ENCODE assay signal across 12 cellular contexts in the genomic region with DNA sequence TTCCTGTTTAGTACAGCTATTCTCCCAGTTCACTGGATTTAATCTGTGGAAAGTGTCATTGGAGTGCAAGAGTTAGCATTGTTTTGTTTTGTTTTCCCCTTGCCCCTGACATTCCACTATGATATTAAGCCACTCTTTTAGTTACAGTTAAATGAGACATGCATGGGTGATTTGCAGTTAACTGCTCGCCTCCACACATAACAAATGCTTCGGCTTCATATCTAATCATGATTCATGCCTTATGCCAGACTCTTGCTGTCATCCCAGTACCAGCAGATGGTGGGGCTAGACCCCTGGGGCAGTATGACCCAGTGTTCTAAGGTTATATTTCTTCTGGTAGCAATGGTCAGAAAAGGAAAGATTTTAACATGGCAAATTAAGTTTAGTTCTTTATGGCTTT.
DNase-seq lines count a peak whose midpoint lies in the region; ATAC-seq and TF ChIP-seq lines count a peak whose summit lies in the region.
"Had no signal": no experiment of that assay in that cellular context is flagged by ENCODE, and none has a peak within 500 bp of the region (broad histone marks: within the 10 kb centered on the region; RNA-seq: fewer than 3 reads in every experiment).

No MANE protein-coding gene starts in this region.

- peaks cover 0 to 3% (median 0%) of the 10 kb centered on the region in 7 donors for H3K9me3 Mint-ChIP-seq in naive B cell
- peaks cover 17 to 18% of the 10 kb centered on the region in 2 donors for H3K9me3 Mint-ChIP-seq in stimulated activated naive CD8-positive, alpha-beta T cell treated with anti-CD3 and anti-CD28 coated beads, Interleukin-15, amount 100 ng/mL, for 72 hours

- no peak overlapping the region for H3K4me3 ChIP-seq in BLaER1
- no peak overlapping the region for H3K4me3 ChIP-seq in coronary artery
- H3K4me3 ChIP-seq: dorsolateral prefrontal cortex had no signal

- peak; percentile 28 to 33 for ATAC-seq in naive B cell (ENCODE audit: low read depth in 2 of 2)
- ATAC-seq in stimulated activated naive CD8-positive, alpha-beta T cell treated with anti-CD3 and anti-CD28 coated beads, Interleukin-15, amount 100 ng/mL, for 72 hours, result no peak
- no peak for ATAC-seq in GM21381 (IDR thresholded peaks at IDR 0.05; ENCODE audit: unreplicated experiment)
- ATAC-seq: T-cell had no signal

- peak; percentile 68 for DNase-seq in NCI-H2171 treated with DMSO at 0.1 percent for 48 hours (lab: John Stamatoyannopoulos, UW)
- DNase-seq in cerebellar nuclear complex (lab: John Stamatoyannopoulos, UW), result peak; percentile 57 to 86
- DNase-seq in naive B cell, result no peak
- no peak for DNase-seq in stimulated activated naive CD8-positive, alpha-beta T cell treated with anti-CD3 and anti-CD28 coated beads, Interleukin-15, amount 100 ng/mL, for 72 hours
- DNase-seq in coronary artery (ENCODE audit: low spot score), result no peak
- no peak for DNase-seq in HUDEP-2 (lab: John Stamatoyannopoulos, UW; ENCODE audit: unreplicated experiment in 76 of 76)
- DNase-seq: hippocampal formation, NCI-H1105 treated with DMSO at 0.1 percent for 48 hours, T-cell had no signal

- no peak for TF ChIP-seq CTCF in coronary artery (IDR thresholded peaks at IDR 0.05)

- H3K4me3 Mint-ChIP-seq in naive B cell, result peak overlapping the region in 1 of 8 donors; percentile 39
- no peak overlapping the region for H3K4me3 Mint-ChIP-seq in stimulated activated naive CD8-positive, alpha-beta T cell treated with anti-CD3 and anti-CD28 coated beads, Interleukin-15, amount 100 ng/mL, for 72 hours
- H3K4me3 Mint-ChIP-seq: T-cell had no signal

- peak overlapping the region in 4 of 6 donors; percentile 20 to 83 (median 48) for H3K27ac Mint-ChIP-seq in naive B cell
- no peak overlapping the region for H3K27ac Mint-ChIP-seq in stimulated activated naive CD8-positive, alpha-beta T cell treated with anti-CD3 and anti-CD28 coated beads, Interleukin-15, amount 100 ng/mL, for 72 hours
- H3K27ac Mint-ChIP-seq: T-cell had no signal

- no peak overlapping the region for H3K27ac ChIP-seq in BLaER1
- no peak overlapping the region for H3K27ac ChIP-seq in coronary artery

- peaks cover 14 to 28% (median 16%) of the 10 kb centered on the region in 3 donors for H3K4me1 Mint-ChIP-seq in naive B cell
- H3K4me1 Mint-ChIP-seq in stimulated activated naive CD8-positive, alpha-beta T cell treated with anti-CD3 and anti-CD28 coated beads, Interleukin-15, amount 100 ng/mL, for 72 hours, result peaks cover 9% of the 10 kb centered on the region

- no peaks in the 10 kb centered on the region for H4K20me1 ChIP-seq in BLaER1

- H3K36me3 ChIP-seq in BLaER1, result peaks cover 14% of the 10 kb centered on the region; the same call in 1 of the 2 replicates

- H3K4me2 ChIP-seq in BLaER1, result peak overlapping the region; percentile 17; the same call in 1 of the 2 replicates

- H3K4me1 ChIP-seq in BLaER1, result peaks cover 7% of the 10 kb centered on the region; the same call in 1 of the 2 replicates

- H3K36me3 Mint-ChIP-seq in naive B cell, result peaks cover 8 to 21% of the 10 kb centered on the region in 2 donors

- H3K27me3 Mint-ChIP-seq in naive B cell, result no peaks in the 10 kb centered on the region
- H3K27me3 Mint-ChIP-seq in stimulated activated naive CD8-positive, alpha-beta T cell treated with anti-CD3 and anti-CD28 coated beads, Interleukin-15, amount 100 ng/mL, for 72 hours, result no peaks in the 10 kb centered on the region
- H3K27me3 Mint-ChIP-seq: T-cell had no signal

- peaks cover 6% of the 10 kb centered on the region for H3K9me3 ChIP-seq in BLaER1

- no peak overlapping the region for H3K9ac ChIP-seq in BLaER1

- H3K27me3 ChIP-seq in BLaER1, result no peaks in the 10 kb centered on the region
- H3K27me3 ChIP-seq: dorsolateral prefrontal cortex had no signal

Comparison
In these comparisons a context has a peak if more than half of its experiments do, and no peak if none do; other contexts are left out.
1. DNase-seq: peak in NCI-H2171 treated with DMSO at 0.1 percent for 48 hours (single experiment) and cerebellar nuclear complex (2 of 2); none in naive B cell (single experiment), stimulated activated naive CD8-positive, alpha-beta T cell treated with anti-CD3 and anti-CD28 coated beads, Interleukin-15, amount 100 ng/mL, for 72 hours (0 of 2), coronary artery (single experiment) and HUDEP-2 (0 of 76).
2. ATAC-seq: peak in naive B cell (2 of 2); none in stimulated activated naive CD8-positive, alpha-beta T cell treated with anti-CD3 and anti-CD28 coated beads, Interleukin-15, amount 100 ng/mL, for 72 hours (single experiment) and GM21381 (single experiment).
3. H3K27ac Mint-ChIP-seq: peak in naive B cell (4 of 6); none in stimulated activated naive CD8-positive, alpha-beta T cell treated with anti-CD3 and anti-CD28 coated beads, Interleukin-15, amount 100 ng/mL, for 72 hours (0 of 2).